8 cellular contexts compared by ENCODE assay signal in the genomic region with DNA sequence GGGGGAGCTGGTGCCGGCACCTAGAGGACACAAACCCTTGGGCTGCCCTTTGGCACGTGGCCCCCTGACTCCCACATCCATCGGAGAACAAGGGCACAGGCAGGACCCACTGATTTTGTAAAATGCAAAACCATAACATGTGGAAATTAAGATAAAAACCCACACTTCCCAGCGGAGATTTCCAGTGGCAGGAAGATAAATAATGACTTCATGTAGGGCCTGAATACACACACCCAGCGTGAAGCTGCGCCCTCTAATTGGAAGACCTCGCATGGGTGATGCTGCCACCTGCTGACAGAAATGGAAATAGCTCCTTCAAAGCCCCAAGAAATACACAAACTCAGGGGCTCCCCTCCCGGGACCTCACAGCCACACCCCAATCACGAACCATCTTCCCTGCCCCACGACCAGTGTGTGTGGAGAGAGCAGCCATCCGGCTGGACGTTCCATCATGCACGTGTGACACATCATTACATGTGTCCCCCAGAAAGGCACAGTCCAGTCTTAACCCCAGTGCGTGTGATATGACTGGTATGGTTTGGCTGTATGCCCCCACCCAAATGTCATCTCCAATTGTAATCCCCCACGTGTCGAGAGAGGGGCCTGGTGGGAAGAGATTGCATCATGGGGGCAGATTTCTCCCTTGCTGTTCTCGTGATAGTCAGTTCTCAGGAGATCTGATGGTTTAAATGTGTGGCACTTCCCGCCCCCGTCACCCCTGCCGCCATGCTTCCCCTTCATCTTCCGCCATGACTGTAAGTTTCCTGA. TPM values are rescaled to one million over a fixed set of nuclear protein-coding genes. Genes with fewer than 3 reads are reported as not detected.
A peak's percentile ranks its signal among the peaks of the same experiment; 100 is the strongest.
DNase-seq lines count a peak whose midpoint lies in the region; ATAC-seq and TF ChIP-seq lines count a peak whose summit lies in the region.

No MANE protein-coding gene starts in this region.

- no peak overlapping the region for H3K4me3 Mint-ChIP-seq in endodermal cell

- no peaks in the 10 kb centered on the region for H3K9me3 ChIP-seq in endodermal cell (ENCODE audit: control insufficient read depth, low read length)

- no peak overlapping the region for H3K27ac ChIP-seq in endodermal cell (ENCODE audit: low read depth, low read length)

- H3K27me3 ChIP-seq in endodermal cell (ENCODE audit: control insufficient read depth, insufficient read depth, low read length, poor library complexity, severe bottlenecking) = no peaks in the 10 kb centered on the region

- H3K27ac Mint-ChIP-seq in endodermal cell = peak overlapping the region; percentile 69

- H3K27me3 Mint-ChIP-seq in endodermal cell (ENCODE audit: insufficient read depth) = no peaks in the 10 kb centered on the region

- H3K9ac ChIP-seq in endodermal cell (ENCODE audit: extremely low read depth, low read length, poor library complexity, severe bottlenecking) = no peak overlapping the region

- H3K36me3 Mint-ChIP-seq in endodermal cell (ENCODE audit: low read depth) = no peaks in the 10 kb centered on the region

- 34% methylated on average over 12 to 21 of the region's 21 CpGs for WGBS in endodermal cell (ENCODE audit: insufficient coverage in 1 of 2, insufficient read length in 1 of 2), 2 experiments

- no peaks in the 10 kb centered on the region for H3K9me3 Mint-ChIP-seq in endodermal cell

- peak; percentile 92 for TF ChIP-seq CTCF in endodermal cell (conservative IDR thresholded peaks at IDR 0.05)

- peak; percentile 63 for ATAC-seq in HG03342 (IDR thresholded peaks at IDR 0.05; ENCODE audit: unreplicated experiment)

- H3K36me3 ChIP-seq in endodermal cell (ENCODE audit: control insufficient read depth, insufficient read depth, low read length) = peaks cover 5% of the 10 kb centered on the region

- no peak overlapping the region for H3K4me3 ChIP-seq in endodermal cell (ENCODE audit: low read length)

- DNase-seq in COLO829 (ENCODE audit: low spot score) = peak; percentile 73
- DNase-seq in NK-92 treated with Interleukin-12 subunit alpha and Interleukin-12 subunit beta, amount 100 ng/mL, for 24 hours (lab: John Stamatoyannopoulos, UW) = peak; percentile 19
- peak; percentile 49 to 59 for DNase-seq in activated CD8-positive, alpha-beta memory T cell treated with anti-CD3 and anti-CD28 coated beads for 4 hours (ENCODE audit: low read depth in 2 of 2)
- peak; percentile 91 for DNase-seq in endodermal cell
- peak; percentile 77 for DNase-seq in midbrain (lab: John Stamatoyannopoulos, UW)
- peak; percentile 49 to 53 for DNase-seq in stimulated activated CD8-positive, alpha-beta memory T cell treated with anti-CD3 and anti-CD28 coated beads, Interleukin-4, amount 100 ng/mL, for 1 hour (ENCODE audit: low read depth in 2 of 2, low spot score in 1 of 2)
- no peak for DNase-seq in NCI-H2029 (lab: John Stamatoyannopoulos, UW)

- H3K4me1 Mint-ChIP-seq in endodermal cell = peaks cover 23% of the 10 kb centered on the region

- H3K4me1 ChIP-seq in endodermal cell (ENCODE audit: control insufficient read depth, insufficient read depth, low read length) = peaks cover 18% of the 10 kb centered on the region

RNA-seq across cellular contexts. Expression of a gene that starts 5.7 kb away (rescaled TPM):
- 10 to 100 TPM; 50.4 to 56.4 TPM for total RNA-seq in endodermal cell
- 30.8 TPM for polyA plus RNA-seq in endodermal cell (2013, experiment 1 of 2)
- 32.3 TPM for polyA plus RNA-seq in endodermal cell (2013, experiment 2 of 2)

RNA-seq across cellular contexts. Expression of a gene that starts 7.8 kb away (rescaled TPM):
- total RNA-seq in endodermal cell = 100 to 1,000 TPM in 1 of 2 donors, 10 to 100 TPM in 1; 83.0 to 103 TPM
- polyA plus RNA-seq in endodermal cell (2013, experiment 1 of 2) = 28.4 TPM
- polyA plus RNA-seq in endodermal cell (2013, experiment 2 of 2) = 20.2 TPM

RNA-seq across cellular contexts. Expression of a gene that starts 30.8 kb away (rescaled TPM):
- total RNA-seq in endodermal cell = 10 to 100 TPM; 29.8 to 32.5 TPM
- polyA plus RNA-seq in endodermal cell (2013, experiment 1 of 2) = 31.6 TPM
- 27.3 TPM for polyA plus RNA-seq in endodermal cell (2013, experiment 2 of 2)

RNA-seq across cellular contexts. Expression of a gene that starts 33.2 kb away (rescaled TPM):
- total RNA-seq in endodermal cell = 1 to 10 TPM; 3.4 to 3.5 TPM
- 0.61 TPM for polyA plus RNA-seq in endodermal cell (2013, experiment 1 of 2)
- polyA plus RNA-seq in endodermal cell (2013, experiment 2 of 2) = 0.33 TPM
